Comparison of ENCODE assay signal across 18 cellular contexts in the genomic region with DNA sequence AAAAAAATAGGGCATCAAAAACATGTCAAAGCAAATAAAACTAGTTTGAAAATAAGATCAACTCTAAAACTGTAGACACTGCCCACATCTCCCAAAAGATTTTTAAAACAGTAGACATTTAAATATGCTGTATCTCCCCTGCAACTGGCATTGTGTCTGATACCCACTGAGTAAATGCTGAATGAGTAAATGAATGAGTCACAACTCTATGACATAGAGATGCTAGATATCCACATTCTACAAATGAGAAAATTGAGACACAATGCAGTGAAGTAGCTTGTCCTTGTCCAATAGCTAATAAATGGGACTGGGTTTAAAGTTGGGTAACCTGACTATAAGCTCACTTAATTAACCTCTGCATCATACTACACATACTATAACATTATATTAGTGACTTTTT. TPM values are rescaled to one million over a fixed set of nuclear protein-coding genes. Genes with fewer than 3 reads are reported as not detected.
A peak's percentile ranks its signal among the peaks of the same experiment; 100 is the strongest.
DNase-seq lines count a peak whose midpoint lies in the region; ATAC-seq and TF ChIP-seq lines count a peak whose summit lies in the region.
"Had no signal": no experiment of that assay in that cellular context is flagged by ENCODE, and none has a peak within 500 bp of the region (broad histone marks: within the 10 kb centered on the region; RNA-seq: fewer than 3 reads in every experiment).

No MANE protein-coding gene starts in this region.

- no peak for TF ChIP-seq CTCF in foreskin keratinocyte (conservative IDR thresholded peaks at IDR 0.05)

- DNase-seq in EH (ENCODE audit: low read depth) (peak; percentile 57), LHCN-M2 (ENCODE audit: low read depth) (peak; percentile 39), amniotic epithelial cell (ENCODE audit: low read depth) (peak; percentile 58), foreskin keratinocyte (peak in 1 of 2 donors; percentile 32), MV-4-11 (lab: John Stamatoyannopoulos, UW) (no peak), hepatic stellate cell (ENCODE audit: low spot score) (no peak), caudate nucleus (lab: John Stamatoyannopoulos, UW) (no peak)
- DNase-seq: amygdala, GF-D8, NCI-H345, ovary, SHP77 treated with DMSO at 0.1 percent for 48 hours had no signal

- peaks cover 3% of the 10 kb centered on the region for H3K27me3 ChIP-seq in foreskin keratinocyte
- H3K27me3 ChIP-seq: ovary had no signal

- ATAC-seq in foreskin keratinocyte (peak; percentile 57), HG02938 (IDR thresholded peaks at IDR 0.05; ENCODE audit: unreplicated experiment) (no peak)
- ATAC-seq: WTC11 had no signal

- no peak overlapping the region for H3K27ac ChIP-seq in foreskin keratinocyte
- no peak overlapping the region for H3K27ac ChIP-seq in caudate nucleus (ENCODE audit: low read depth, low read length)
- H3K27ac ChIP-seq: coronary artery, ovary, skin epidermis, thoracic aorta had no signal

- H3K4me1 ChIP-seq in foreskin keratinocyte = no peaks in the 10 kb centered on the region

RNA-seq across cellular contexts. Expression of a gene that starts 14.0 kb away (rescaled TPM):
- 66.9 and 197 TPM in 2 replicates for total RNA-seq in LHCN-M2 (2014; rRNA removed)
- polyA plus RNA-seq in LHCN-M2 (2012) = 57.6 TPM
- total RNA-seq in foreskin keratinocyte = 9.5 and 17.2 TPM in 2 replicates
- polyA plus RNA-seq in foreskin keratinocyte = 1.4 and 2.4 TPM in 2 replicates
- total RNA-seq: HT-29 had no signal

Comparison
In these comparisons a context has a peak if more than half of its experiments do, and no peak if none do; other contexts are left out.
1. DNase-seq: peak in EH (single experiment), LHCN-M2 (single experiment) and amniotic epithelial cell (single experiment); none in MV-4-11 (single experiment), hepatic stellate cell (single experiment) and caudate nucleus (0 of 61).